8 cellular contexts compared by ENCODE assay signal in the genomic region with DNA sequence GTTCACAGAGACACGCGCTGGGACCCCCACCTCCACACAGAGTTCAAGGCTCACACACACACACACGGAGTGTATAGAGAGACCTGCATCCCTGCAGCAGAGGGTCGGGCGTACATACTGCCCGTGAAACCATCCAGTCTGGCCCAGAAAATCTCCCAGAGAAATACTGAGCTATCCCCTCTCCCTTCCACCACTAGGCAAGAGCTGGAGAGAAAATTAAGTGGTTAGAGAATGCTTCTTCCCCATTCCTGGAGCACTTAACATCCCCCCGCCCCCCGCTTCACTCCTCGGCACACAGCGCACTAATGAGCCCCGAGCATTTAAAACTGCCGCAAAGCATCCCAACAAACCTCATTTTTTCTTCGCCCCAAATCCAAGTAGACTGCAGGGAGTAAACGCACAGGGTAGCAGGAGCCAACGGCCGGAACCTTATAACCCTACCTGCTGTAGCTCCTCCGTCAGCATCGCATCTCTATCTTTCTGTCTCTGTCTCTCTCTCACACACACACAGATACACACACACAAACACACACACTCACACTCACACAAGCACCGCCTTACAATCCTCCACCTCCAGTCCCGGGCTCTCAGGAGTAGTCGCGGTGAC. TPM values are rescaled to one million over a fixed set of nuclear protein-coding genes. Genes with fewer than 3 reads are reported as not detected.
DNase-seq lines count a peak whose midpoint lies in the region; ATAC-seq and TF ChIP-seq lines count a peak whose summit lies in the region.

No MANE protein-coding gene starts in this region.

- H3K4me3 ChIP-seq in sigmoid colon = peak overlapping the region; percentile 67 to 82 (median 70)

- peaks cover 37% of the 10 kb centered on the region for H3K36me3 Mint-ChIP-seq in activated CD8-positive, alpha-beta memory T cell treated with anti-CD3 and anti-CD28 coated beads, Interleukin-2, amount 10 ng/mL, durations not matched to agents 7 days and 5 days
- peaks cover 31% of the 10 kb centered on the region for H3K36me3 Mint-ChIP-seq in activated T-helper 1 cell treated with anti-CD3 and anti-CD28 coated beads, Interleukin-12 subunit alpha, Interleukin-12 subunit beta, Interleukin-2, Interleukin-4 antibody, amounts not matched to agents 30 ng/mL and 10 ng/mL and 1 ng/mL, durations not matched to agents 14 hours and 24 hours and 36 hours (ENCODE audit: low read depth)

- 0% methylated on average over 22 of the region's 22 CpGs for WGBS in sigmoid colon, 2 donors

- H3K4me1 ChIP-seq in sigmoid colon = peaks cover 0 to 50% (median 40%) of the 10 kb centered on the region in 4 donors

- intact Hi-C loops in activated T-helper 1 cell treated with anti-CD3 and anti-CD28 coated beads, Interleukin-12 subunit alpha, Interleukin-12 subunit beta, Interleukin-2, Interleukin-4 antibody, amounts not matched to agents 30 ng/mL and 10 ng/mL and 1 ng/mL, durations not matched to agents 14 hours and 24 hours and 36 hours (cut with micrococcal nuclease) = loop anchor here (1.0 to 10.0 kb wide), 5 partner anchors 15 to 973 kb away; partner anchors contain the start of genes AIDA, BROX and HLX
- intact Hi-C loops in left ventricle myocardium superior (cut with micrococcal nuclease) = no loop called here
- intact Hi-C loops in sigmoid colon (cut with DNase I) = loop anchor here (2.0 to 10.0 kb wide), 9 partner anchors 33 to 716 kb away; no protein-coding TSS in a partner anchor

- TF ChIP-seq EP300 in sigmoid colon (IDR thresholded peaks at IDR 0.05) = no peak

- H3K4me3 Mint-ChIP-seq in activated CD8-positive, alpha-beta memory T cell treated with anti-CD3 and anti-CD28 coated beads, Interleukin-2, amount 10 ng/mL, durations not matched to agents 7 days and 5 days = no peak overlapping the region
- H3K4me3 Mint-ChIP-seq in activated T-helper 1 cell treated with anti-CD3 and anti-CD28 coated beads, Interleukin-12 subunit alpha, Interleukin-12 subunit beta, Interleukin-2, Interleukin-4 antibody, amounts not matched to agents 30 ng/mL and 10 ng/mL and 1 ng/mL, durations not matched to agents 14 hours and 24 hours and 36 hours = no peak overlapping the region

- no peak overlapping the region for H3K27ac Mint-ChIP-seq in activated CD8-positive, alpha-beta memory T cell treated with anti-CD3 and anti-CD28 coated beads, Interleukin-2, amount 10 ng/mL, durations not matched to agents 7 days and 5 days
- H3K27ac Mint-ChIP-seq in activated T-helper 1 cell treated with anti-CD3 and anti-CD28 coated beads, Interleukin-12 subunit alpha, Interleukin-12 subunit beta, Interleukin-2, Interleukin-4 antibody, amounts not matched to agents 30 ng/mL and 10 ng/mL and 1 ng/mL, durations not matched to agents 14 hours and 24 hours and 36 hours = no peak overlapping the region

- no peak for TF ChIP-seq CTCF in sigmoid colon (IDR thresholded peaks at IDR 0.05)

- peak; percentile 10 for ATAC-seq in activated CD8-positive, alpha-beta memory T cell treated with anti-CD3 and anti-CD28 coated beads, Interleukin-2, amount 10 ng/mL, durations not matched to agents 7 days and 5 days
- ATAC-seq in left ventricle myocardium superior (peak; percentile 0), GM18858 (IDR thresholded peaks at IDR 0.05; ENCODE audit: unreplicated experiment) (no peak), HG02970 (IDR thresholded peaks at IDR 0.05; ENCODE audit: low FRiP score, unreplicated experiment) (no peak)

- DNase-seq in activated CD8-positive, alpha-beta memory T cell treated with anti-CD3 and anti-CD28 coated beads, Interleukin-2, amount 10 ng/mL, durations not matched to agents 7 days and 5 days = no peak
- DNase-seq in activated CD8-positive, alpha-beta memory T cell treated with anti-CD3 and anti-CD28 coated beads, Interleukin-2, amount 50 U/mL, for 4 hours = no peak
- DNase-seq in KBM-7 (peak; percentile 80), left ventricle myocardium superior (peak; percentile 35), sigmoid colon (peak; percentile 76)
- peak; percentile 16 for DNase-seq in activated T-helper 1 cell treated with anti-CD3 and anti-CD28 coated beads, Interleukin-12 subunit alpha, Interleukin-12 subunit beta, Interleukin-2, Interleukin-4 antibody, amounts not matched to agents 30 ng/mL and 10 ng/mL and 1 ng/mL, durations not matched to agents 14 hours and 24 hours and 36 hours (ENCODE audit: low spot score)

- no peak for TF ChIP-seq POLR2A in sigmoid colon (IDR thresholded peaks at IDR 0.05)

- peaks cover 4% of the 10 kb centered on the region for H3K9me3 Mint-ChIP-seq in activated CD8-positive, alpha-beta memory T cell treated with anti-CD3 and anti-CD28 coated beads, Interleukin-2, amount 10 ng/mL, durations not matched to agents 7 days and 5 days (ENCODE audit: low read depth)
- H3K9me3 Mint-ChIP-seq in activated T-helper 1 cell treated with anti-CD3 and anti-CD28 coated beads, Interleukin-12 subunit alpha, Interleukin-12 subunit beta, Interleukin-2, Interleukin-4 antibody, amounts not matched to agents 30 ng/mL and 10 ng/mL and 1 ng/mL, durations not matched to agents 14 hours and 24 hours and 36 hours = no peaks in the 10 kb centered on the region

- H3K4me1 Mint-ChIP-seq in activated CD8-positive, alpha-beta memory T cell treated with anti-CD3 and anti-CD28 coated beads, Interleukin-2, amount 10 ng/mL, durations not matched to agents 7 days and 5 days = peaks cover 32% of the 10 kb centered on the region
- H3K4me1 Mint-ChIP-seq in activated T-helper 1 cell treated with anti-CD3 and anti-CD28 coated beads, Interleukin-12 subunit alpha, Interleukin-12 subunit beta, Interleukin-2, Interleukin-4 antibody, amounts not matched to agents 30 ng/mL and 10 ng/mL and 1 ng/mL, durations not matched to agents 14 hours and 24 hours and 36 hours (ENCODE audit: low read depth) = peaks cover 9% of the 10 kb centered on the region

- CTCF ChIA-PET in activated CD8-positive, alpha-beta memory T cell treated with anti-CD3 and anti-CD28 coated beads, Interleukin-2, amount 10 ng/mL, durations not matched to agents 7 days and 5 days (lab: Charles Lee) = interaction anchor here (0.8 to 7.1 kb wide), 23 partner anchors 9 to 866 kb away, joined by 3 to 92 read pairs (median 6); no protein-coding TSS in a partner anchor

- in situ Hi-C loops in KBM-7 (cut with MboI; ENCODE audit: low pct_unique_long_range_greater_than_20kb, low sequenced_read_pairs) = no loop called here

- H3K27me3 Mint-ChIP-seq in activated CD8-positive, alpha-beta memory T cell treated with anti-CD3 and anti-CD28 coated beads, Interleukin-2, amount 10 ng/mL, durations not matched to agents 7 days and 5 days = no peaks in the 10 kb centered on the region
- no peaks in the 10 kb centered on the region for H3K27me3 Mint-ChIP-seq in activated T-helper 1 cell treated with anti-CD3 and anti-CD28 coated beads, Interleukin-12 subunit alpha, Interleukin-12 subunit beta, Interleukin-2, Interleukin-4 antibody, amounts not matched to agents 30 ng/mL and 10 ng/mL and 1 ng/mL, durations not matched to agents 14 hours and 24 hours and 36 hours (ENCODE audit: insufficient read depth)

- H3K27me3 ChIP-seq in sigmoid colon = no peaks in the 10 kb centered on the region

- no peaks in the 10 kb centered on the region for H3K9me3 ChIP-seq in sigmoid colon

- H3K27ac ChIP-seq in sigmoid colon = peak overlapping the region; percentile 96 to 99 (median 97)

- peaks cover 0 to 9% (median 0%) of the 10 kb centered on the region in 4 donors for H3K36me3 ChIP-seq in sigmoid colon

RNA-seq across cellular contexts. Expression of gene DUSP10, which starts 0.4 kb away (rescaled TPM):
- total RNA-seq in activated CD8-positive, alpha-beta memory T cell treated with anti-CD3 and anti-CD28 coated beads, Interleukin-2, amount 10 ng/mL, durations not matched to agents 7 days and 5 days = 10 to 100 TPM; 14.3 to 46.3 TPM
- total RNA-seq in activated T-helper 1 cell treated with anti-CD3 and anti-CD28 coated beads, Interleukin-12 subunit alpha, Interleukin-12 subunit beta, Interleukin-2, Interleukin-4 antibody, amounts not matched to agents 30 ng/mL and 10 ng/mL and 1 ng/mL, durations not matched to agents 14 hours and 24 hours and 36 hours = 19.2 and 19.4 TPM in 2 replicates
- total RNA-seq in left ventricle myocardium superior = 3.5 TPM
- 10 to 100 TPM; 11.4 to 19.9 (median 15.7) TPM for total RNA-seq in sigmoid colon
- polyA plus RNA-seq in sigmoid colon = 1 to 10 TPM; 2.5 to 4.1 (median 3.6) TPM

Comparison
In these comparisons a context has a peak if more than half of its experiments do, and no peak if none do; other contexts are left out.
1. ATAC-seq: peak in activated CD8-positive, alpha-beta memory T cell treated with anti-CD3 and anti-CD28 coated beads, Interleukin-2, amount 10 ng/mL, durations not matched to agents 7 days and 5 days (single experiment) and left ventricle myocardium superior (single experiment); none in GM18858 (single experiment) and HG02970 (single experiment).
2. DNase-seq: peak in KBM-7 (single experiment), activated T-helper 1 cell treated with anti-CD3 and anti-CD28 coated beads, Interleukin-12 subunit alpha, Interleukin-12 subunit beta, Interleukin-2, Interleukin-4 antibody, amounts not matched to agents 30 ng/mL and 10 ng/mL and 1 ng/mL, durations not matched to agents 14 hours and 24 hours and 36 hours (single experiment), left ventricle myocardium superior (single experiment) and sigmoid colon (single experiment); none in activated CD8-positive, alpha-beta memory T cell treated with anti-CD3 and anti-CD28 coated beads, Interleukin-2, amount 10 ng/mL, durations not matched to agents 7 days and 5 days (single experiment) and activated CD8-positive, alpha-beta memory T cell treated with anti-CD3 and anti-CD28 coated beads, Interleukin-2, amount 50 U/mL, for 4 hours (single experiment).